In the genomic region with DNA sequence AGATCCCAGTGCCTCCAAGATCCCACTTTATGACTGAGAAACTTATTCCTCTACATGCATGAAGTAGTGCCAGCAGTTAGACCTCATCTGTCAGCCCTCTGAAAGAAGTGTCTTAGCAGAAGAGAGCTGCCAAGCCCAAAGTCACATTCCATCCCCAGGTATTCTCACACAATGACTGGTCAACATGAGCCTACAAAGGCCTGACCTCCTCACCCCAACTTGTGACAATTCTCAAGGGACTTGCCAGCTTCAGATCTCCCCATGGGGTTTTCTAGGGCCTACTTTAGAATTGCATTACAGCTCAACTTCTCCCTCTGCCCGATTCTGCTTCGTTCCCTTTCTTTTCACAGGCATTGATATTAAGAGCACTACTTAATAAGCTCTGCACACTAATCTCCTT, we compare ENCODE assay signal across 24 cellular contexts.
"Had no signal": no experiment of that assay in that cellular context is flagged by ENCODE, and none has a peak within 500 bp of the region (broad histone marks: within the 10 kb centered on the region; RNA-seq: fewer than 3 reads in every experiment).

No MANE protein-coding gene starts in this region.

- ATAC-seq: activated naive CD8-positive, alpha-beta T cell treated with anti-CD3 and anti-CD28 coated beads, Interleukin-2, amount 50 U/mL, for 24 hours; activated T-cell treated with anti-CD3 and anti-CD28 coated beads, Interleukin-2, amount 50 U/mL, for 4 hours; effector memory CD8-positive, alpha-beta T cell; gastroesophageal sphincter; left ventricle myocardium superior; right lobe of liver had no signal

- H3K9me3 Mint-ChIP-seq: effector memory CD8-positive, alpha-beta T cell had no signal

- H3K4me3 ChIP-seq: gastroesophageal sphincter, hepatocyte, ovary, right lobe of liver, thoracic aorta, uterus had no signal

- H3K4me3 Mint-ChIP-seq: activated CD4-positive, alpha-beta memory T cell treated with anti-CD3 and anti-CD28 coated beads, Interleukin-2, amount 10 ng/mL, durations not matched to agents 7 days and 5 days; activated CD4-positive, alpha-beta T cell treated with anti-CD3 and anti-CD28 coated beads, Interleukin-2, amount 10 ng/mL, durations not matched to agents 7 days and 5 days; activated naive CD4-positive, alpha-beta T cell treated with anti-CD3 and anti-CD28 coated beads, Interleukin-2, amount 50 U/mL, for 24 hours; activated naive CD8-positive, alpha-beta T cell treated with anti-CD3 and anti-CD28 coated beads, Interleukin-2, amount 50 U/mL, for 24 hours; activated T-cell treated with anti-CD3 and anti-CD28 coated beads, Interleukin-2, amount 50 U/mL, for 4 hours; effector memory CD8-positive, alpha-beta T cell; nephron; type B pancreatic cell had no signal

- H3K27ac Mint-ChIP-seq: activated CD4-positive, alpha-beta memory T cell treated with anti-CD3 and anti-CD28 coated beads, Interleukin-2, amount 10 ng/mL, durations not matched to agents 7 days and 5 days; activated CD4-positive, alpha-beta T cell treated with anti-CD3 and anti-CD28 coated beads, Interleukin-2, amount 10 ng/mL, durations not matched to agents 7 days and 5 days; activated naive CD4-positive, alpha-beta T cell treated with anti-CD3 and anti-CD28 coated beads, Interleukin-2, amount 50 U/mL, for 24 hours; activated naive CD8-positive, alpha-beta T cell treated with anti-CD3 and anti-CD28 coated beads, Interleukin-2, amount 50 U/mL, for 24 hours; activated T-helper 2 cell treated with anti-CD3 and anti-CD28 coated beads, Interferon-gamma antibody, Interleukin-2, Interleukin-4, amounts not matched to agents 10 μg/mL and 5 μg/mL and 100 μg/mL, durations not matched to agents 14 hours and 24 hours and 36 hours; nephron; progenitor cell of endocrine pancreas; type B pancreatic cell had no signal

- H3K4me1 Mint-ChIP-seq: activated CD4-positive, alpha-beta memory T cell treated with anti-CD3 and anti-CD28 coated beads, Interleukin-2, amount 10 ng/mL, durations not matched to agents 7 days and 5 days; activated CD4-positive, alpha-beta T cell treated with anti-CD3 and anti-CD28 coated beads, Interleukin-2, amount 10 ng/mL, durations not matched to agents 7 days and 5 days; activated naive CD4-positive, alpha-beta T cell treated with anti-CD3 and anti-CD28 coated beads, Interleukin-2, amount 50 U/mL, for 24 hours; activated naive CD8-positive, alpha-beta T cell treated with anti-CD3 and anti-CD28 coated beads, Interleukin-2, amount 50 U/mL, for 24 hours; nephron had no signal

- DNase-seq: activated CD4-positive, alpha-beta memory T cell treated with anti-CD3 and anti-CD28 coated beads, Interleukin-2, amount 10 ng/mL, durations not matched to agents 7 days and 5 days; activated CD4-positive, alpha-beta T cell treated with anti-CD3 and anti-CD28 coated beads for 1 hour; activated CD4-positive, alpha-beta T cell treated with anti-CD3 and anti-CD28 coated beads, Interleukin-2, amount 10 ng/mL, durations not matched to agents 7 days and 5 days; activated naive CD8-positive, alpha-beta T cell treated with anti-CD3 and anti-CD28 coated beads, Interleukin-2, amount 50 U/mL, for 24 hours; activated T-cell treated with anti-CD3 and anti-CD28 coated beads, Interleukin-2, amount 50 U/mL, for 4 hours; amygdala; caudate nucleus; cortex of kidney; effector memory CD8-positive, alpha-beta T cell; islet precursor cell; left ventricle myocardium superior; ovary; right lobe of liver; stimulated activated CD4-positive, alpha-beta T cell treated with anti-CD3 and anti-CD28 coated beads, Interleukin-2, amount 100 ng/mL, for 48 hours; stimulated activated naive CD4-positive, alpha-beta T cell treated with Interleukin-2 at 50 U/mL for 16 hours; uterus had no signal

- H3K27me3 Mint-ChIP-seq: activated naive CD4-positive, alpha-beta T cell treated with anti-CD3 and anti-CD28 coated beads, Interleukin-2, amount 50 U/mL, for 24 hours; activated naive CD8-positive, alpha-beta T cell treated with anti-CD3 and anti-CD28 coated beads, Interleukin-2, amount 50 U/mL, for 24 hours; progenitor cell of endocrine pancreas; type B pancreatic cell had no signal

- H3K36me3 Mint-ChIP-seq: activated naive CD4-positive, alpha-beta T cell treated with anti-CD3 and anti-CD28 coated beads, Interleukin-2, amount 50 U/mL, for 24 hours; type B pancreatic cell had no signal
